ENCODE assay signal across 17 cellular contexts in the genomic region with DNA sequence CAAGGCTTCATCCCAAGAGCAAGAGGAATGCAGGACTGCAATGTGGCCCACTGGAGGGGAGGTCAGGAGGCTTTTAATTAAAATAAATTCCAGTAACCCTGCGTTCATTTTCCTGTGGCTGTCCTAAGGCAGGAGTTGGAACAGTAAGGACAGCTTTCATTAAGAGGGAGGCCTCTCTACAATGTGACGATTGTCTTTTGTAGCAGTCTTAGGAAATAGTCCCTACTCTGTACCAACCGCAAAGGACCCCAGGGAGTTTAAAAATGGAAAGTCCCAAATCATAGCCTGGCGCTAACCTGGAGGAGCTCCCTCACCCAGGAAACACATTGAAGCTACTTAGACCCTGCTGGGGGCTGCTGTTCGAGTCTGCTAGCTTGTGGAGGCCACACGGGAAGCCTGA.
A peak's percentile ranks its signal among the peaks of the same experiment; 100 is the strongest.
DNase-seq lines count a peak whose midpoint lies in the region; ATAC-seq and TF ChIP-seq lines count a peak whose summit lies in the region.
"Had no signal": no experiment of that assay in that cellular context is flagged by ENCODE, and none has a peak within 500 bp of the region (broad histone marks: within the 10 kb centered on the region; RNA-seq: fewer than 3 reads in every experiment).

No MANE protein-coding gene starts in this region.

- TF ChIP-seq CTCF in GM13976 (IDR thresholded peaks at IDR 0.05; ENCODE audit: borderline replicate concordance, control extremely low read depth, extremely low read depth, insufficient read depth, missing control alignments) (no peak), sigmoid colon (IDR thresholded peaks at IDR 0.05) (no peak)

- no peaks in the 10 kb centered on the region for H3K36me3 ChIP-seq in sigmoid colon

- DNase-seq in GM13976 (ENCODE audit: low spot score) (peak; percentile 43), SK-MEL-5 (ENCODE audit: low read depth, low spot score) (peak; percentile 72), sigmoid colon (no peak), NCI-H2029 (lab: John Stamatoyannopoulos, UW) (no peak), NCI-H146 (lab: John Stamatoyannopoulos, UW) (no peak), T-helper 2 cell (no peak)
- DNase-seq: activated CD8-positive, alpha-beta memory T cell treated with anti-CD3 and anti-CD28 coated beads, Interleukin-2, amount 50 U/mL, for 48 hours; activated naive CD8-positive, alpha-beta T cell treated with anti-CD3 and anti-CD28 coated beads, Interleukin-2, amount 50 U/mL, for 24 hours; DMS79 treated with DMSO at 0.1 percent for 48 hours; GOT3; IMR-90; natural killer cell; NCI-H1694 treated with DMSO at 0.1 percent for 48 hours; NCI-H526 treated with DMSO at 0.1 percent for 48 hours; SHP77 treated with DMSO at 0.1 percent for 48 hours had no signal

- in situ Hi-C loops in GM13976 (cut with MboI; ENCODE audit: low sequenced_read_pairs, unreplicated experiment) (no loop called here), SK-MEL-5 (cut with HindIII; ENCODE audit: low pct_unique_long_range_greater_than_20kb, low sequenced_read_pairs) (no loop called here)

- 72 to 93% methylated on average over 6 of the region's 6 CpGs for WGBS in sigmoid colon, 2 donors

- no peaks in the 10 kb centered on the region for H3K9me3 ChIP-seq in sigmoid colon

- intact Hi-C loops in sigmoid colon (cut with DNase I) = loop anchor here (5.0 kb wide), 1 partner anchor 35 kb away; no protein-coding TSS in a partner anchor

- peaks cover 0 to 76% (median 67%) of the 10 kb centered on the region in 4 donors for H3K4me1 ChIP-seq in sigmoid colon

- no peak for TF ChIP-seq POLR2A in sigmoid colon (IDR thresholded peaks at IDR 0.05)

- ATAC-seq in GM21786 (IDR thresholded peaks at IDR 0.05; ENCODE audit: unreplicated experiment) (peak; percentile 68), GM19455 (IDR thresholded peaks at IDR 0.05; ENCODE audit: unreplicated experiment) (no peak)
- ATAC-seq: activated naive CD8-positive, alpha-beta T cell treated with anti-CD3 and anti-CD28 coated beads, Interleukin-2, amount 50 U/mL, for 24 hours; natural killer cell had no signal

- no peak overlapping the region for H3K4me3 ChIP-seq in sigmoid colon

- TF ChIP-seq EP300 in sigmoid colon (IDR thresholded peaks at IDR 0.05) = no peak

- peak overlapping the region; percentile 92 to 97 (median 96) for H3K27ac ChIP-seq in sigmoid colon

- no peaks in the 10 kb centered on the region for H3K27me3 ChIP-seq in sigmoid colon

Comparison
In these comparisons a context has a peak if more than half of its experiments do, and no peak if none do; other contexts are left out.
1. DNase-seq: peak in GM13976 (single experiment) and SK-MEL-5 (single experiment); none in sigmoid colon (single experiment), NCI-H2029 (single experiment), NCI-H146 (single experiment) and T-helper 2 cell (0 of 5).